In genomic region chr9:8733096-8733954, GRCh38 we compare ENCODE assay signal across 1 cellular context.
TF ChIP-seq lines count a peak whose summit lies in the region.

No MANE protein-coding gene starts in this region.

TF ChIP-seq in HEK293, 187 proteins besides CTCF, POLR2A, EP300 and RAD21 (continued from another document and continues in another):
- TF ChIP-seq ZNF544 (tag by site-specific recombination; IDR thresholded peaks at IDR 0.05) (no peak), YY2 (tag by site-specific recombination; IDR thresholded peaks at IDR 0.05) (no peak), ZFP3 (tag by site-specific recombination; IDR thresholded peaks at IDR 0.05; ENCODE audit: low read depth) (no peak), MEIS1 (CRISPR knock-in tag; IDR thresholded peaks at IDR 0.05; ENCODE audit: borderline replicate concordance) (peak; percentile 9; the same call in 1 of the 2 replicates), HOXD13 (CRISPR knock-in tag; IDR thresholded peaks at IDR 0.05; ENCODE audit: borderline replicate concordance) (peak; percentile 75), ZFP69B (tag by site-specific recombination; IDR thresholded peaks at IDR 0.05) (no peak), ZSCAN4 (tag by site-specific recombination; IDR thresholded peaks at IDR 0.05) (no peak), ZNF292 (tag by site-specific recombination; IDR thresholded peaks at IDR 0.05; ENCODE audit: borderline replicate concordance, low read depth) (no peak), ZNF146 (tag by site-specific recombination; IDR thresholded peaks at IDR 0.05) (no peak), FEZF1 (tag by site-specific recombination; IDR thresholded peaks at IDR 0.05) (peak; percentile 91), ZNF621 (tag by site-specific recombination; IDR thresholded peaks at IDR 0.05) (no peak), KLF16 (tag by site-specific recombination; IDR thresholded peaks at IDR 0.05) (no peak), ZXDB (tag by site-specific recombination; IDR thresholded peaks at IDR 0.05) (peak; percentile 75; the same call in 1 of the 2 replicates), KLF10 (tag by site-specific recombination; IDR thresholded peaks at IDR 0.05) (peak; percentile 36; the same call in 1 of the 2 replicates), ZNF571 (tag by site-specific recombination; IDR thresholded peaks at IDR 0.05) (no peak), ZSCAN16 (tag by site-specific recombination; IDR thresholded peaks at IDR 0.05) (no peak), KLF1 (tag by site-specific recombination; IDR thresholded peaks at IDR 0.05) (no peak), ZNF830 (tag by site-specific recombination; IDR thresholded peaks at IDR 0.05; ENCODE audit: low read depth) (no peak), ZNF785 (tag by site-specific recombination; IDR thresholded peaks at IDR 0.05) (no peak), MYNN (tag by site-specific recombination; IDR thresholded peaks at IDR 0.05; ENCODE audit: borderline replicate concordance) (no peak), ATF2 (tag by site-specific recombination; IDR thresholded peaks at IDR 0.05; ENCODE audit: low read depth) (no peak), IKZF3 (tag by site-specific recombination; IDR thresholded peaks at IDR 0.05) (peak; percentile 76; the same call in 1 of the 2 replicates), SCRT1 (tag by site-specific recombination; IDR thresholded peaks at IDR 0.05; ENCODE audit: borderline replicate concordance) (no peak), ZNF266 (tag by site-specific recombination; IDR thresholded peaks at IDR 0.05; ENCODE audit: low read depth) (no peak), ZNF530 (tag by site-specific recombination; IDR thresholded peaks at IDR 0.05; ENCODE audit: low read depth) (no peak), ZNF521 (tag by site-specific recombination; IDR thresholded peaks at IDR 0.05) (no peak), ZBTB6 (tag by site-specific recombination; IDR thresholded peaks at IDR 0.05) (no peak), ZNF366 (tag by site-specific recombination; conservative IDR thresholded peaks at IDR 0.05) (0 out of 2 replicates have a peak, but pooled peaks have one; percentile 21), ZNF19 (tag by site-specific recombination; IDR thresholded peaks at IDR 0.05; ENCODE audit: low read depth) (no peak), PRDM6 (tag by site-specific recombination; IDR thresholded peaks at IDR 0.05) (peak; percentile 59), GLIS1 (tag by site-specific recombination; IDR thresholded peaks at IDR 0.05) (no peak), WT1 (tag by site-specific recombination; IDR thresholded peaks at IDR 0.05) (no peak; the same call in 1 of the 2 replicates), YY1 (tag by site-specific recombination; IDR thresholded peaks at IDR 0.05) (no peak), ZNF391 (tag by site-specific recombination; IDR thresholded peaks at IDR 0.05; ENCODE audit: borderline replicate concordance, low read depth) (no peak)
- TF ChIP-seq, protein P1, sequence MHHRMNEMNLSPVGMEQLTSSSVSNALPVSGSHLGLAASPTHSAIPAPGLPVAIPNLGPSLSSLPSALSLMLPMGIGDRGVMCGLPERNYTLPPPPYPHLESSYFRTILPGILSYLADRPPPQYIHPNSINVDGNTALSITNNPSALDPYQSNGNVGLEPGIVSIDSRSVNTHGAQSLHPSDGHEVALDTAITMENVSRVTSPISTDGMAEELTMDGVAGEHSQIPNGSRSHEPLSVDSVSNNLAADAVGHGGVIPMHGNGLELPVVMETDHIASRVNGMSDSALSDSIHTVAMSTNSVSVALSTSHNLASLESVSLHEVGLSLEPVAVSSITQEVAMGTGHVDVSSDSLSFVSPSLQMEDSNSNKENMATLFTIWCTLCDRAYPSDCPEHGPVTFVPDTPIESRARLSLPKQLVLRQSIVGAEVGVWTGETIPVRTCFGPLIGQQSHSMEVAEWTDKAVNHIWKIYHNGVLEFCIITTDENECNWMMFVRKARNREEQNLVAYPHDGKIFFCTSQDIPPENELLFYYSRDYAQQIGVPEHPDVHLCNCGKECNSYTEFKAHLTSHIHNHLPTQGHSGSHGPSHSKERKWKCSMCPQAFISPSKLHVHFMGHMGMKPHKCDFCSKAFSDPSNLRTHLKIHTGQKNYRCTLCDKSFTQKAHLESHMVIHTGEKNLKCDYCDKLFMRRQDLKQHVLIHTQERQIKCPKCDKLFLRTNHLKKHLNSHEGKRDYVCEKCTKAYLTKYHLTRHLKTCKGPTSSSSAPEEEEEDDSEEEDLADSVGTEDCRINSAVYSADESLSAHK (tag by site-specific recombination; IDR thresholded peaks at IDR 0.05): 0 out of 2 replicates have a peak, but pooled peaks have one; percentile 46
- TF ChIP-seq, protein P2, sequence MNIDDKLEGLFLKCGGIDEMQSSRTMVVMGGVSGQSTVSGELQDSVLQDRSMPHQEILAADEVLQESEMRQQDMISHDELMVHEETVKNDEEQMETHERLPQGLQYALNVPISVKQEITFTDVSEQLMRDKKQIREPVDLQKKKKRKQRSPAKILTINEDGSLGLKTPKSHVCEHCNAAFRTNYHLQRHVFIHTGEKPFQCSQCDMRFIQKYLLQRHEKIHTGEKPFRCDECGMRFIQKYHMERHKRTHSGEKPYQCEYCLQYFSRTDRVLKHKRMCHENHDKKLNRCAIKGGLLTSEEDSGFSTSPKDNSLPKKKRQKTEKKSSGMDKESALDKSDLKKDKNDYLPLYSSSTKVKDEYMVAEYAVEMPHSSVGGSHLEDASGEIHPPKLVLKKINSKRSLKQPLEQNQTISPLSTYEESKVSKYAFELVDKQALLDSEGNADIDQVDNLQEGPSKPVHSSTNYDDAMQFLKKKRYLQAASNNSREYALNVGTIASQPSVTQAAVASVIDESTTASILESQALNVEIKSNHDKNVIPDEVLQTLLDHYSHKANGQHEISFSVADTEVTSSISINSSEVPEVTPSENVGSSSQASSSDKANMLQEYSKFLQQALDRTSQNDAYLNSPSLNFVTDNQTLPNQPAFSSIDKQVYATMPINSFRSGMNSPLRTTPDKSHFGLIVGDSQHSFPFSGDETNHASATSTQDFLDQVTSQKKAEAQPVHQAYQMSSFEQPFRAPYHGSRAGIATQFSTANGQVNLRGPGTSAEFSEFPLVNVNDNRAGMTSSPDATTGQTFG (tag by site-specific recombination; IDR thresholded peaks at IDR 0.05; ENCODE audit: borderline replicate concordance): no peak
- TF ChIP-seq, protein P3, sequence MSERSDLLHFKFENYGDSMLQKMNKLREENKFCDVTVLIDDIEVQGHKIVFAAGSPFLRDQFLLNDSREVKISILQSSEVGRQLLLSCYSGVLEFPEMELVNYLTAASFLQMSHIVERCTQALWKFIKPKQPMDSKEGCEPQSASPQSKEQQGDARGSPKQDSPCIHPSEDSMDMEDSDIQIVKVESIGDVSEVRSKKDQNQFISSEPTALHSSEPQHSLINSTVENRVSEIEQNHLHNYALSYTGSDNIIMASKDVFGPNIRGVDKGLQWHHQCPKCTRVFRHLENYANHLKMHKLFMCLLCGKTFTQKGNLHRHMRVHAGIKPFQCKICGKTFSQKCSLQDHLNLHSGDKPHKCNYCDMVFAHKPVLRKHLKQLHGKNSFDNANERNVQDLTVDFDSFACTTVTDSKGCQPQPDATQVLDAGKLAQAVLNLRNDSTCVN (tag by site-specific recombination; optimal IDR thresholded peaks at IDR 0.05): peak; percentile 37
- TF ChIP-seq, protein P4, sequence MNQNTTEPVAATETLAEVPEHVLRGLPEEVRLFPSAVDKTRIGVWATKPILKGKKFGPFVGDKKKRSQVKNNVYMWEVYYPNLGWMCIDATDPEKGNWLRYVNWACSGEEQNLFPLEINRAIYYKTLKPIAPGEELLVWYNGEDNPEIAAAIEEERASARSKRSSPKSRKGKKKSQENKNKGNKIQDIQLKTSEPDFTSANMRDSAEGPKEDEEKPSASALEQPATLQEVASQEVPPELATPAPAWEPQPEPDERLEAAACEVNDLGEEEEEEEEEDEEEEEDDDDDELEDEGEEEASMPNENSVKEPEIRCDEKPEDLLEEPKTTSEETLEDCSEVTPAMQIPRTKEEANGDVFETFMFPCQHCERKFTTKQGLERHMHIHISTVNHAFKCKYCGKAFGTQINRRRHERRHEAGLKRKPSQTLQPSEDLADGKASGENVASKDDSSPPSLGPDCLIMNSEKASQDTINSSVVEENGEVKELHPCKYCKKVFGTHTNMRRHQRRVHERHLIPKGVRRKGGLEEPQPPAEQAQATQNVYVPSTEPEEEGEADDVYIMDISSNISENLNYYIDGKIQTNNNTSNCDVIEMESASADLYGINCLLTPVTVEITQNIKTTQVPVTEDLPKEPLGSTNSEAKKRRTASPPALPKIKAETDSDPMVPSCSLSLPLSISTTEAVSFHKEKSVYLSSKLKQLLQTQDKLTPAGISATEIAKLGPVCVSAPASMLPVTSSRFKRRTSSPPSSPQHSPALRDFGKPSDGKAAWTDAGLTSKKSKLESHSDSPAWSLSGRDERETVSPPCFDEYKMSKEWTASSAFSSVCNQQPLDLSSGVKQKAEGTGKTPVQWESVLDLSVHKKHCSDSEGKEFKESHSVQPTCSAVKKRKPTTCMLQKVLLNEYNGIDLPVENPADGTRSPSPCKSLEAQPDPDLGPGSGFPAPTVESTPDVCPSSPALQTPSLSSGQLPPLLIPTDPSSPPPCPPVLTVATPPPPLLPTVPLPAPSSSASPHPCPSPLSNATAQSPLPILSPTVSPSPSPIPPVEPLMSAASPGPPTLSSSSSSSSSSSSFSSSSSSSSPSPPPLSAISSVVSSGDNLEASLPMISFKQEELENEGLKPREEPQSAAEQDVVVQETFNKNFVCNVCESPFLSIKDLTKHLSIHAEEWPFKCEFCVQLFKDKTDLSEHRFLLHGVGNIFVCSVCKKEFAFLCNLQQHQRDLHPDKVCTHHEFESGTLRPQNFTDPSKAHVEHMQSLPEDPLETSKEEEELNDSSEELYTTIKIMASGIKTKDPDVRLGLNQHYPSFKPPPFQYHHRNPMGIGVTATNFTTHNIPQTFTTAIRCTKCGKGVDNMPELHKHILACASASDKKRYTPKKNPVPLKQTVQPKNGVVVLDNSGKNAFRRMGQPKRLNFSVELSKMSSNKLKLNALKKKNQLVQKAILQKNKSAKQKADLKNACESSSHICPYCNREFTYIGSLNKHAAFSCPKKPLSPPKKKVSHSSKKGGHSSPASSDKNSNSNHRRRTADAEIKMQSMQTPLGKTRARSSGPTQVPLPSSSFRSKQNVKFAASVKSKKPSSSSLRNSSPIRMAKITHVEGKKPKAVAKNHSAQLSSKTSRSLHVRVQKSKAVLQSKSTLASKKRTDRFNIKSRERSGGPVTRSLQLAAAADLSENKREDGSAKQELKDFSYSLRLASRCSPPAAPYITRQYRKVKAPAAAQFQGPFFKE (tag by site-specific recombination; IDR thresholded peaks at IDR 0.05; ENCODE audit: borderline replicate concordance): no peak
- TF ChIP-seq, protein P5, sequence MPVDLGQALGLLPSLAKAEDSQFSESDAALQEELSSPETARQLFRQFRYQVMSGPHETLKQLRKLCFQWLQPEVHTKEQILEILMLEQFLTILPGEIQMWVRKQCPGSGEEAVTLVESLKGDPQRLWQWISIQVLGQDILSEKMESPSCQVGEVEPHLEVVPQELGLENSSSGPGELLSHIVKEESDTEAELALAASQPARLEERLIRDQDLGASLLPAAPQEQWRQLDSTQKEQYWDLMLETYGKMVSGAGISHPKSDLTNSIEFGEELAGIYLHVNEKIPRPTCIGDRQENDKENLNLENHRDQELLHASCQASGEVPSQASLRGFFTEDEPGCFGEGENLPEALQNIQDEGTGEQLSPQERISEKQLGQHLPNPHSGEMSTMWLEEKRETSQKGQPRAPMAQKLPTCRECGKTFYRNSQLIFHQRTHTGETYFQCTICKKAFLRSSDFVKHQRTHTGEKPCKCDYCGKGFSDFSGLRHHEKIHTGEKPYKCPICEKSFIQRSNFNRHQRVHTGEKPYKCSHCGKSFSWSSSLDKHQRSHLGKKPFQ (tag by site-specific recombination; IDR thresholded peaks at IDR 0.05): no peak
